ENCODE assay signal across 1 cellular context in genomic region chr2:130387804-130388203, GRCh38.
A peak's percentile ranks its signal among the peaks of the same experiment; 100 is the strongest.
TF ChIP-seq lines count a peak whose summit lies in the region.

No MANE protein-coding gene starts in this region.

TF ChIP-seq in K562, 482 proteins besides CTCF, POLR2A, EP300 and RAD21:
- TF ChIP-seq ATF3 (IDR thresholded peaks at IDR 0.05) = peak; percentile 38; the same call in 1 of the 2 replicates
- TF ChIP-seq ATF3 (CRISPR knock-in tag; conservative IDR thresholded peaks at IDR 0.05) = no peak
- TF ChIP-seq FOXJ2 (tag; IDR thresholded peaks at IDR 0.05) = no peak
